33 cellular contexts compared by ENCODE assay signal in genomic region chr11:31477528-31478255, GRCh38. TPM values are rescaled to one million over a fixed set of nuclear protein-coding genes. Genes with fewer than 3 reads are reported as not detected.
DNase-seq lines count a peak whose midpoint lies in the region; ATAC-seq and TF ChIP-seq lines count a peak whose summit lies in the region.
"Had no signal": no experiment of that assay in that cellular context is flagged by ENCODE, and none has a peak within 500 bp of the region (broad histone marks: within the 10 kb centered on the region; RNA-seq: fewer than 3 reads in every experiment).

No MANE protein-coding gene starts in this region.

- no peaks in the 10 kb centered on the region for H3K27me3 ChIP-seq in WERI-Rb-1 (ENCODE audit: insufficient read depth, low read depth, severe bottlenecking)
- H3K27me3 ChIP-seq in neural progenitor cell, result no peaks in the 10 kb centered on the region
- H3K27me3 ChIP-seq in gastrocnemius medialis, result no peaks in the 10 kb centered on the region
- H3K27me3 ChIP-seq: colonic mucosa had no signal

- CTCF ChIA-PET in activated CD4-positive, alpha-beta T cell treated with anti-CD3 and anti-CD28 coated beads for 36 hours (lab: Charles Lee), result interaction anchor here (0.6 to 1.4 kb wide), 4 partner anchors 8 to 57 kb away, joined by 3 to 4 read pairs (median 3); no protein-coding TSS in a partner anchor
- CTCF ChIA-PET in activated CD4-positive, alpha-beta T cell treated with anti-CD3 and anti-CD28 coated beads, Interleukin-2, amount 10 ng/mL, durations not matched to agents 7 days and 5 days (lab: Charles Lee), result interaction anchor here (0.7 kb wide), 1 partner anchor 13 kb away, joined by 3 read pairs; no protein-coding TSS in a partner anchor

- POLR2A ChIA-PET in activated CD4-positive, alpha-beta T cell treated with anti-CD3 and anti-CD28 coated beads for 36 hours (lab: Charles Lee), result no interaction called here
- POLR2A ChIA-PET in activated CD4-positive, alpha-beta T cell treated with anti-CD3 and anti-CD28 coated beads, Interleukin-2, amount 10 ng/mL, durations not matched to agents 7 days and 5 days (lab: Charles Lee), result no interaction called here

- peaks cover 1% of the 10 kb centered on the region for H3K4me1 Mint-ChIP-seq in activated CD4-positive, alpha-beta T cell treated with anti-CD3 and anti-CD28 coated beads for 36 hours
- H3K4me1 Mint-ChIP-seq in activated CD4-positive, alpha-beta T cell treated with anti-CD3 and anti-CD28 coated beads, Interleukin-2, amount 10 ng/mL, durations not matched to agents 7 days and 5 days, result no peaks in the 10 kb centered on the region
- H3K4me1 Mint-ChIP-seq in neural progenitor cell, result peaks cover 38% of the 10 kb centered on the region

- ATAC-seq in activated CD4-positive, alpha-beta T cell treated with anti-CD3 and anti-CD28 coated beads for 36 hours, result peak; percentile 51
- ATAC-seq in HG02588 (IDR thresholded peaks at IDR 0.05; ENCODE audit: unreplicated experiment) (no peak), gastrocnemius medialis (no peak), GM18867 (IDR thresholded peaks at IDR 0.05; ENCODE audit: unreplicated experiment) (no peak)
- ATAC-seq: activated CD4-positive, CD25-positive, alpha-beta regulatory T cell treated with anti-CD3 and anti-CD28 coated beads, Interleukin-2, amount 50 U/mL, for 24 hours; left colon; PC-3; right cardiac atrium had no signal

- H3F3A ChIP-seq in neural progenitor cell (ENCODE audit: low read depth), result peaks cover 24% of the 10 kb centered on the region

- H3K36me3 Mint-ChIP-seq in activated CD4-positive, alpha-beta T cell treated with anti-CD3 and anti-CD28 coated beads for 36 hours (ENCODE audit: low read depth), result peaks cover 6% of the 10 kb centered on the region
- no peaks in the 10 kb centered on the region for H3K36me3 Mint-ChIP-seq in activated CD4-positive, alpha-beta T cell treated with anti-CD3 and anti-CD28 coated beads, Interleukin-2, amount 10 ng/mL, durations not matched to agents 7 days and 5 days (ENCODE audit: low read depth)
- H3K36me3 Mint-ChIP-seq in neural progenitor cell, result peaks cover 11% of the 10 kb centered on the region

- H3K4me3 ChIP-seq in WERI-Rb-1 (ENCODE audit: low read depth, low read length) (no peak overlapping the region), neural progenitor cell (no peak overlapping the region), gastrocnemius medialis (no peak overlapping the region)
- H3K4me3 ChIP-seq: colonic mucosa, SK-N-MC, smooth muscle cell, thoracic aorta had no signal

- no peaks in the 10 kb centered on the region for H3K9me3 Mint-ChIP-seq in activated CD4-positive, alpha-beta T cell treated with anti-CD3 and anti-CD28 coated beads for 36 hours (ENCODE audit: low read depth)
- H3K9me3 Mint-ChIP-seq in activated CD4-positive, alpha-beta T cell treated with anti-CD3 and anti-CD28 coated beads, Interleukin-2, amount 10 ng/mL, durations not matched to agents 7 days and 5 days, result no peaks in the 10 kb centered on the region
- H3K9me3 Mint-ChIP-seq in neural progenitor cell, result peaks cover 12% of the 10 kb centered on the region
- H3K9me3 Mint-ChIP-seq: activated CD4-positive, alpha-beta memory T cell treated with anti-CD3 and anti-CD28 coated beads for 36 hours; activated naive CD4-positive, alpha-beta T cell treated with anti-CD3 and anti-CD28 coated beads, Interleukin-2, amount 50 U/mL, for 24 hours; activated T-helper 2 cell treated with anti-CD3 and anti-CD28 coated beads, Interferon-gamma antibody, Interleukin-2, Interleukin-4, amounts not matched to agents 10 μg/mL and 5 μg/mL and 100 μg/mL, durations not matched to agents 14 hours and 24 hours and 36 hours; CD4-positive, CD25-positive, alpha-beta regulatory T cell; stimulated activated naive CD8-positive, alpha-beta T cell treated with anti-CD3 and anti-CD28 coated beads, Interleukin-15, Interleukin-2, amounts not matched to agents 100 ng/mL and 50 ng/mL, for 24 hours; T-helper 1 cell treated with Interleukin-12 subunit alpha and Interleukin-12 subunit beta and Interleukin-4 antibody, amounts not matched to agents 30 μg/mL and 1 μg/mL, for 36 hours had no signal

- H3K36me3 ChIP-seq in WERI-Rb-1 (no peaks in the 10 kb centered on the region), neural progenitor cell (peaks cover 10% of the 10 kb centered on the region), gastrocnemius medialis (no peaks in the 10 kb centered on the region)
- H3K36me3 ChIP-seq: colonic mucosa, thoracic aorta had no signal

- H3K27me3 Mint-ChIP-seq in activated CD4-positive, alpha-beta T cell treated with anti-CD3 and anti-CD28 coated beads for 36 hours, result no peaks in the 10 kb centered on the region
- no peaks in the 10 kb centered on the region for H3K27me3 Mint-ChIP-seq in activated CD4-positive, alpha-beta T cell treated with anti-CD3 and anti-CD28 coated beads, Interleukin-2, amount 10 ng/mL, durations not matched to agents 7 days and 5 days
- no peaks in the 10 kb centered on the region for H3K27me3 Mint-ChIP-seq in neural progenitor cell (ENCODE audit: insufficient read depth, low read depth)
- H3K27me3 Mint-ChIP-seq: activated CD4-positive, alpha-beta memory T cell treated with anti-CD3 and anti-CD28 coated beads for 36 hours; activated naive CD4-positive, alpha-beta T cell treated with anti-CD3 and anti-CD28 coated beads, Interleukin-2, amount 50 U/mL, for 24 hours; CD4-positive, CD25-positive, alpha-beta regulatory T cell; stimulated activated naive CD8-positive, alpha-beta T cell treated with anti-CD3 and anti-CD28 coated beads, Interleukin-15, Interleukin-2, amounts not matched to agents 100 ng/mL and 50 ng/mL, for 24 hours had no signal

- no peaks in the 10 kb centered on the region for H4K20me1 ChIP-seq in neural progenitor cell (ENCODE audit: low read depth)

- TF ChIP-seq CTCF in WERI-Rb-1 (IDR thresholded peaks at IDR 0.05; ENCODE audit: low read depth, low read length), result no peak
- TF ChIP-seq CTCF in neural progenitor cell (IDR thresholded peaks at IDR 0.05), result no peak
- TF ChIP-seq CTCF in gastrocnemius medialis (IDR thresholded peaks at IDR 0.05 in 4 of 5, conservative IDR thresholded peaks at IDR 0.05 in 1 of 5), result no peak

- no peak overlapping the region for H3K4me3 Mint-ChIP-seq in activated CD4-positive, alpha-beta T cell treated with anti-CD3 and anti-CD28 coated beads for 36 hours
- H3K4me3 Mint-ChIP-seq in activated CD4-positive, alpha-beta T cell treated with anti-CD3 and anti-CD28 coated beads, Interleukin-2, amount 10 ng/mL, durations not matched to agents 7 days and 5 days, result no peak overlapping the region
- H3K4me3 Mint-ChIP-seq in neural progenitor cell, result no peak overlapping the region
- H3K4me3 Mint-ChIP-seq: activated CD4-positive, alpha-beta memory T cell treated with anti-CD3 and anti-CD28 coated beads for 36 hours; activated naive CD4-positive, alpha-beta T cell treated with anti-CD3 and anti-CD28 coated beads, Interleukin-2, amount 50 U/mL, for 24 hours; CD4-positive, CD25-positive, alpha-beta regulatory T cell; neural crest cell; stimulated activated naive CD8-positive, alpha-beta T cell treated with anti-CD3 and anti-CD28 coated beads, Interleukin-15, Interleukin-2, amounts not matched to agents 100 ng/mL and 50 ng/mL, for 24 hours; T-helper 1 cell treated with Interleukin-12 subunit alpha and Interleukin-12 subunit beta and Interleukin-4 antibody, amounts not matched to agents 30 μg/mL and 1 μg/mL, for 36 hours had no signal

- no peak for TF ChIP-seq POLR2A in gastrocnemius medialis (IDR thresholded peaks at IDR 0.05)

- no peak overlapping the region for H2AFZ ChIP-seq in neural progenitor cell (replicated peaks)

- H3K27ac ChIP-seq in WERI-Rb-1 (no peak overlapping the region), neural progenitor cell (peak overlapping the region; percentile 42), gastrocnemius medialis (no peak overlapping the region)
- H3K27ac ChIP-seq: colonic mucosa, KMS-11, SK-N-MC, thoracic aorta had no signal

- no peak overlapping the region for H3K9ac ChIP-seq in neural progenitor cell
- H3K9ac ChIP-seq: KMS-11 had no signal

- no peak for DNase-seq in activated CD4-positive, alpha-beta T cell treated with anti-CD3 and anti-CD28 coated beads for 36 hours
- no peak for DNase-seq in activated CD4-positive, alpha-beta T cell treated with anti-CD3 and anti-CD28 coated beads, Interleukin-2, amount 10 ng/mL, durations not matched to agents 7 days and 5 days
- DNase-seq in NCI-H2081 (lab: John Stamatoyannopoulos, UW) (peak; percentile 14 to 70), WERI-Rb-1 (peak; percentile 68), neural progenitor cell (ENCODE audit: low spot score) (no peak), gastrocnemius medialis (no peak)
- DNase-seq: activated CD4-positive, alpha-beta memory T cell treated with anti-CD3 and anti-CD28 coated beads for 36 hours; activated CD8-positive, alpha-beta memory T cell treated with anti-CD3 and anti-CD28 coated beads, Interleukin-2, amount 50 U/mL, for 4 hours; aorta; CD4-positive, CD25-positive, alpha-beta regulatory T cell; colonic mucosa; effector CD4-positive, alpha-beta T cell; H7; left colon; mammary epithelial cell; MM.1S; NCI-H446; NK-92 treated with Interleukin-12 subunit alpha and Interleukin-12 subunit beta, amount 100 ng/mL, for 24 hours; PC-3; posterior cingulate gyrus; right cardiac atrium had no signal

- peaks cover 40% of the 10 kb centered on the region for H3K4me1 ChIP-seq in neural progenitor cell
- H3K4me1 ChIP-seq in gastrocnemius medialis, result peaks cover 0 to 9% of the 10 kb centered on the region in 2 donors
- H3K4me1 ChIP-seq: colonic mucosa had no signal

- intact Hi-C loops in activated CD4-positive, alpha-beta T cell treated with anti-CD3 and anti-CD28 coated beads for 36 hours (cut with DNase I, micrococcal nuclease), result no loop called here
- intact Hi-C loops in gastrocnemius medialis (cut with DNase I; ENCODE audit: low total_unique reads), result no loop called here

- H3K4me2 ChIP-seq in neural progenitor cell, result peak overlapping the region; percentile 23
- H3K4me2 ChIP-seq: KMS-11, smooth muscle cell had no signal

- H3K79me2 ChIP-seq in neural progenitor cell (ENCODE audit: low read depth), result peaks cover 95% of the 10 kb centered on the region

- in situ Hi-C loops in gastrocnemius medialis (cut with MboI; ENCODE audit: low sequenced_read_pairs in 4 of 4), result loop anchor here in 1 of 4 donors (25.0 kb wide), 1 partner anchor 240 kb away; no protein-coding TSS in a partner anchor

- H3K27ac Mint-ChIP-seq in activated CD4-positive, alpha-beta T cell treated with anti-CD3 and anti-CD28 coated beads for 36 hours, result no peak overlapping the region
- H3K27ac Mint-ChIP-seq in activated CD4-positive, alpha-beta T cell treated with anti-CD3 and anti-CD28 coated beads, Interleukin-2, amount 10 ng/mL, durations not matched to agents 7 days and 5 days, result no peak overlapping the region
- peak overlapping the region; percentile 29 for H3K27ac Mint-ChIP-seq in neural progenitor cell
- H3K27ac Mint-ChIP-seq: activated CD4-positive, alpha-beta memory T cell treated with anti-CD3 and anti-CD28 coated beads for 36 hours; activated naive CD4-positive, alpha-beta T cell treated with anti-CD3 and anti-CD28 coated beads, Interleukin-2, amount 50 U/mL, for 24 hours; activated T-helper 2 cell treated with anti-CD3 and anti-CD28 coated beads, Interferon-gamma antibody, Interleukin-2, Interleukin-4, amounts not matched to agents 10 μg/mL and 5 μg/mL and 100 μg/mL, durations not matched to agents 14 hours and 24 hours and 36 hours; CD4-positive, CD25-positive, alpha-beta regulatory T cell; stimulated activated naive CD8-positive, alpha-beta T cell treated with anti-CD3 and anti-CD28 coated beads, Interleukin-15, Interleukin-2, amounts not matched to agents 100 ng/mL and 50 ng/mL, for 24 hours; T-helper 1 cell treated with Interleukin-12 subunit alpha and Interleukin-12 subunit beta and Interleukin-4 antibody, amounts not matched to agents 30 μg/mL and 1 μg/mL, for 36 hours had no signal

- no peaks in the 10 kb centered on the region for H3K9me3 ChIP-seq in WERI-Rb-1 (ENCODE audit: severe bottlenecking)
- no peaks in the 10 kb centered on the region for H3K9me3 ChIP-seq in neural progenitor cell (ENCODE audit: low read depth)
- no peaks in the 10 kb centered on the region for H3K9me3 ChIP-seq in gastrocnemius medialis
- H3K9me3 ChIP-seq: colonic mucosa, thoracic aorta had no signal

RNA-seq across cellular contexts. Expression of gene IMMP1L, which starts 31.7 kb away (rescaled TPM):
- 10 to 100 TPM; 18.8 to 21.0 TPM for total RNA-seq in activated CD4-positive, alpha-beta T cell treated with anti-CD3 and anti-CD28 coated beads for 36 hours
- 10 to 100 TPM; 19.7 to 23.4 TPM for total RNA-seq in activated CD4-positive, alpha-beta T cell treated with anti-CD3 and anti-CD28 coated beads, Interleukin-2, amount 10 ng/mL, durations not matched to agents 7 days and 5 days
- 95.2 and 122 TPM in 2 replicates for total RNA-seq in neural progenitor cell (ENCODE audit: low replicate concordance)
- 10 to 100 TPM; 14.2 to 30.6 (median 23.7) TPM for total RNA-seq in gastrocnemius medialis

RNA-seq across cellular contexts. Expression of gene ELP4, which starts 31.9 kb away (rescaled TPM):
- total RNA-seq in activated CD4-positive, alpha-beta T cell treated with anti-CD3 and anti-CD28 coated beads for 36 hours, result 10 to 100 TPM; 21.9 to 30.9 TPM
- 10 to 100 TPM; 22.9 to 26.7 TPM for total RNA-seq in activated CD4-positive, alpha-beta T cell treated with anti-CD3 and anti-CD28 coated beads, Interleukin-2, amount 10 ng/mL, durations not matched to agents 7 days and 5 days
- total RNA-seq in neural progenitor cell (ENCODE audit: low replicate concordance) (92.1 and 147 TPM in 2 replicates), gastrocnemius medialis (10 to 100 TPM in 3 of 4 donors, 1 to 10 TPM in 1; 8.8 to 23.6 (median 13.5) TPM)

Comparison
In these comparisons a context has a peak if more than half of its experiments do, and no peak if none do; other contexts are left out.
1. DNase-seq: peak in NCI-H2081 (2 of 2) and WERI-Rb-1 (single experiment); none in activated CD4-positive, alpha-beta T cell treated with anti-CD3 and anti-CD28 coated beads for 36 hours (single experiment), activated CD4-positive, alpha-beta T cell treated with anti-CD3 and anti-CD28 coated beads, Interleukin-2, amount 10 ng/mL, durations not matched to agents 7 days and 5 days (single experiment), neural progenitor cell (single experiment) and gastrocnemius medialis (0 of 2).